ENCODE assay signal across 1 cellular context in genomic region chr2:173963817-173964564, GRCh38.
TF ChIP-seq lines count a peak whose summit lies in the region.

No MANE protein-coding gene starts in this region.

TF ChIP-seq in HepG2, 621 proteins besides CTCF, POLR2A, EP300 and RAD21 (continued from another document and continues in another):
- TF ChIP-seq AHDC1 (CRISPR knock-in tag; IDR thresholded peaks at IDR 0.05; ENCODE audit: borderline replicate concordance) = no peak; the same call in 1 of the 2 replicates
- TF ChIP-seq ZNF225 (CRISPR knock-in tag; IDR thresholded peaks at IDR 0.05) = no peak
- no peak for TF ChIP-seq SIN3B (IDR thresholded peaks at IDR 0.05; ENCODE audit: low read length)
- TF ChIP-seq ZNF138 (CRISPR knock-in tag; IDR thresholded peaks at IDR 0.05; ENCODE audit: low read depth) = peak; percentile 85; the same call in 1 of the 2 replicates
- TF ChIP-seq ZNF260 (CRISPR knock-in tag; IDR thresholded peaks at IDR 0.05; ENCODE audit: borderline replicate concordance, low read depth) = no peak
- TF ChIP-seq ZNF768 (CRISPR knock-in tag; IDR thresholded peaks at IDR 0.05) = peak; percentile 33; the same call in 1 of the 2 replicates
- TF ChIP-seq ZHX2 (IDR thresholded peaks at IDR 0.05; ENCODE audit: low read depth) = peak; percentile 36; the same call in 1 of the 2 replicates
- TF ChIP-seq ZHX2 (CRISPR knock-in tag; IDR thresholded peaks at IDR 0.05; ENCODE audit: borderline replicate concordance) = 0 out of 2 replicates have a peak, but pooled peaks have one; percentile 53
- TF ChIP-seq FOXC1 (CRISPR knock-in tag; IDR thresholded peaks at IDR 0.05; ENCODE audit: borderline replicate concordance) = peak; percentile 45; the same call in 1 of the 2 replicates
- no peak for TF ChIP-seq ZNF713 (CRISPR knock-in tag; IDR thresholded peaks at IDR 0.05)
- no peak for TF ChIP-seq KDM4B (CRISPR knock-in tag; IDR thresholded peaks at IDR 0.05)
- 0 out of 2 replicates have a peak, but pooled peaks have one; percentile 70 for TF ChIP-seq NFAT5 (CRISPR knock-in tag; IDR thresholded peaks at IDR 0.05)
- TF ChIP-seq ISX (CRISPR knock-in tag; conservative IDR thresholded peaks at IDR 0.05) = 0 out of 2 replicates have a peak, but pooled peaks have one; percentile 35
- no peak for TF ChIP-seq ZNF326 (CRISPR knock-in tag; IDR thresholded peaks at IDR 0.05; ENCODE audit: borderline replicate concordance)
- peak; percentile 66 for TF ChIP-seq GABPA (IDR thresholded peaks at IDR 0.05; ENCODE audit: low read depth, low read length)
- peak; percentile 62 for TF ChIP-seq GABPA (CRISPR knock-in tag; IDR thresholded peaks at IDR 0.05; ENCODE audit: low read depth)
- peak; percentile 28; the same call in 1 of the 2 replicates for TF ChIP-seq DRAP1 (CRISPR knock-in tag; IDR thresholded peaks at IDR 0.05)
- peak; percentile 7 to 16; a peak in 1 of 4 replicates for TF ChIP-seq HMGXB4 (CRISPR knock-in tag; IDR thresholded peaks at IDR 0.05; ENCODE audit: borderline replicate concordance in 1 of 2, low read depth in 1 of 2)
- no peak for TF ChIP-seq STAG1 (CRISPR knock-in tag; IDR thresholded peaks at IDR 0.05)
- 0 out of 2 replicates have a peak, but pooled peaks have one; percentile 88 for TF ChIP-seq ZNF749 (CRISPR knock-in tag; IDR thresholded peaks at IDR 0.05; ENCODE audit: borderline replicate concordance)
- TF ChIP-seq ETV5 (CRISPR knock-in tag; IDR thresholded peaks at IDR 0.05; ENCODE audit: borderline replicate concordance) = peak; percentile 51; the same call in 1 of the 2 replicates
- peak; percentile 45; the same call in 1 of the 2 replicates for TF ChIP-seq GATAD1 (CRISPR knock-in tag; IDR thresholded peaks at IDR 0.05)
- 0 out of 2 replicates have a peak, but pooled peaks have one; percentile 10 for TF ChIP-seq ZBED4 (CRISPR knock-in tag; IDR thresholded peaks at IDR 0.05; ENCODE audit: borderline replicate concordance)
- TF ChIP-seq SP2 (CRISPR knock-in tag; IDR thresholded peaks at IDR 0.05) = peak; percentile 32; the same call in 1 of the 2 replicates
- 0 out of 2 replicates have a peak, but pooled peaks have one; percentile 43 for TF ChIP-seq ZNF253 (CRISPR knock-in tag; IDR thresholded peaks at IDR 0.05; ENCODE audit: borderline replicate concordance)
- peak; percentile 91 for TF ChIP-seq SKI (IDR thresholded peaks at IDR 0.05; ENCODE audit: partially characterized antibody)
